Comparison of ENCODE assay signal across 8 cellular contexts in genomic region chr6:159042003-159042823, GRCh38. TPM values are rescaled to one million over a fixed set of nuclear protein-coding genes. Genes with fewer than 3 reads are reported as not detected.
A peak's percentile ranks its signal among the peaks of the same experiment; 100 is the strongest.
DNase-seq lines count a peak whose midpoint lies in the region; ATAC-seq and TF ChIP-seq lines count a peak whose summit lies in the region.

No MANE protein-coding gene starts in this region.

- H3K27me3 ChIP-seq in ascending aorta: no peaks in the 10 kb centered on the region
- no peaks in the 10 kb centered on the region for H3K27me3 ChIP-seq in prostate gland (replicated peaks; ENCODE audit: insufficient read depth)

- peak; percentile 47 to 83 (median 67) for TF ChIP-seq CTCF in ascending aorta (IDR thresholded peaks at IDR 0.05)
- peak; percentile 69 to 92 (median 85) for TF ChIP-seq CTCF in prostate gland (IDR thresholded peaks at IDR 0.05)

- DNase-seq in ELR (ENCODE audit: low read depth) (peak; percentile 70), HCEC 1CT (peak; percentile 48), NCI-H128 (lab: John Stamatoyannopoulos, UW; ENCODE audit: unreplicated experiment) (peak; percentile 34), ascending aorta (ENCODE audit: low spot score in 2 of 2) (peak in 1 of 2 donors; percentile 68), left ventricle myocardium superior (peak; percentile 43), prostate gland (ENCODE audit: low spot score) (peak; percentile 68)

- H3K27ac Mint-ChIP-seq in T-helper 1 cell treated with Interleukin-12 subunit alpha and Interleukin-12 subunit beta and Interleukin-4 antibody, amounts not matched to agents 30 μg/mL and 1 μg/mL, for 36 hours: peak overlapping the region; percentile 97

- whole genome bisulfite sequencing in prostate gland: 55% methylated on average over 14 of the region's 14 CpGs

- no peaks in the 10 kb centered on the region for H3K27me3 Mint-ChIP-seq in T-helper 1 cell treated with Interleukin-12 subunit alpha and Interleukin-12 subunit beta and Interleukin-4 antibody, amounts not matched to agents 30 μg/mL and 1 μg/mL, for 36 hours (ENCODE audit: low read depth)

- H3K4me1 ChIP-seq in ascending aorta: no peaks in the 10 kb centered on the region
- H3K4me1 ChIP-seq in prostate gland (replicated peaks): no peaks in the 10 kb centered on the region

- ATAC-seq in left ventricle myocardium superior: peak; percentile 82
- no peak for ATAC-seq in GM19328 (IDR thresholded peaks at IDR 0.05; ENCODE audit: unreplicated experiment)

- no peaks in the 10 kb centered on the region for H3K9me3 ChIP-seq in ascending aorta
- H3K9me3 ChIP-seq in prostate gland: no peaks in the 10 kb centered on the region

- peak overlapping the region; percentile 96 for H3K4me3 Mint-ChIP-seq in T-helper 1 cell treated with Interleukin-12 subunit alpha and Interleukin-12 subunit beta and Interleukin-4 antibody, amounts not matched to agents 30 μg/mL and 1 μg/mL, for 36 hours

- H3K36me3 Mint-ChIP-seq in T-helper 1 cell treated with Interleukin-12 subunit alpha and Interleukin-12 subunit beta and Interleukin-4 antibody, amounts not matched to agents 30 μg/mL and 1 μg/mL, for 36 hours (ENCODE audit: low read depth): peaks cover 67% of the 10 kb centered on the region

- peaks cover 68% of the 10 kb centered on the region for H3K4me1 Mint-ChIP-seq in T-helper 1 cell treated with Interleukin-12 subunit alpha and Interleukin-12 subunit beta and Interleukin-4 antibody, amounts not matched to agents 30 μg/mL and 1 μg/mL, for 36 hours (ENCODE audit: low read depth)

- H3K36me3 ChIP-seq in ascending aorta: no peaks in the 10 kb centered on the region
- H3K36me3 ChIP-seq in prostate gland: no peaks in the 10 kb centered on the region

- H3K4me3 ChIP-seq in ascending aorta (no peak overlapping the region), prostate gland (no peak overlapping the region)

- no peaks in the 10 kb centered on the region for H3K9me3 Mint-ChIP-seq in T-helper 1 cell treated with Interleukin-12 subunit alpha and Interleukin-12 subunit beta and Interleukin-4 antibody, amounts not matched to agents 30 μg/mL and 1 μg/mL, for 36 hours

- no peak overlapping the region for H3K27ac ChIP-seq in ascending aorta
- no peak overlapping the region for H3K27ac ChIP-seq in prostate gland

- intact Hi-C loops in ascending aorta (cut with DNase I) (no loop called here), left ventricle myocardium superior (cut with micrococcal nuclease) (loop anchor here (5.0 to 10.0 kb wide), 2 partner anchors 63 to 90 kb away; no protein-coding TSS in a partner anchor), prostate gland (cut with DNase I) (loop anchor here (2.0 kb wide), 2 partner anchors 63 to 95 kb away; no protein-coding TSS in a partner anchor)

- TF ChIP-seq POLR2A in prostate gland (IDR thresholded peaks at IDR 0.05): no peak

RNA-seq across cellular contexts. Expression of gene TAGAP, which starts 2.6 kb away (rescaled TPM):
- 9.2 TPM for total RNA-seq in ascending aorta
- 2.1 TPM for total RNA-seq in left ventricle myocardium superior
- 1 to 10 TPM; 2.6 to 4.8 TPM for total RNA-seq in prostate gland

RNA-seq across cellular contexts. Expression of gene RSPH3, which starts 42.2 kb away (rescaled TPM):
- total RNA-seq in ascending aorta (8.8 TPM), left ventricle myocardium superior (12.1 TPM), prostate gland (10 to 100 TPM; 18.7 to 19.4 TPM)
